In genomic region chr14:75697371-75697770, GRCh38 we compare ENCODE assay signal across 19 cellular contexts.
"Had no signal": no experiment of that assay in that cellular context is flagged by ENCODE, and none has a peak within 500 bp of the region (broad histone marks: within the 10 kb centered on the region; RNA-seq: fewer than 3 reads in every experiment).

No MANE protein-coding gene starts in this region.

- ATAC-seq: activated CD8-positive, alpha-beta T cell treated with anti-CD3 and anti-CD28 coated beads for 36 hours; effector memory CD8-positive, alpha-beta T cell; left ventricle myocardium superior; natural killer cell treated with Interleukin-12 subunit alpha and Interleukin-12 subunit beta and Interleukin-15 and Interleukin-18, amount 100 ng/mL, for 72 hours; stimulated activated naive CD8-positive, alpha-beta T cell treated with anti-CD3 and anti-CD28 coated beads, Interleukin-15, Interleukin-2, amounts not matched to agents 100 U/mL and 50 U/mL, for 24 hours had no signal

- DNase-seq: activated CD4-positive, alpha-beta T cell treated with anti-CD3 and anti-CD28 coated beads, Interleukin-2, amount 10 ng/mL, durations not matched to agents 24 days and 14 days; activated CD8-positive, alpha-beta T cell treated with anti-CD3 and anti-CD28 coated beads for 36 hours; activated naive CD4-positive, alpha-beta T cell treated with Interleukin-2 at 50 U/mL for 16 hours; activated T-cell treated with anti-CD3 and anti-CD28 coated beads, Interleukin-2, amount 50 U/mL, for 1 hour; cerebellar nuclear complex; cortex of kidney; effector memory CD8-positive, alpha-beta T cell; foreskin fibroblast; left ventricle myocardium superior; nucleus accumbens; posterior cingulate gyrus; retina; stimulated activated CD4-positive, alpha-beta T cell treated with anti-CD3 and anti-CD28 coated beads, Interleukin-12 subunit alpha, Interleukin-12 subunit beta, amount 100 ng/mL, for 4 hours; stimulated activated CD4-positive, alpha-beta T cell treated with anti-CD3 and anti-CD28 coated beads, Interleukin-1b, Interleukin-23, amount 100 ng/mL, for 48 hours; stimulated activated naive CD8-positive, alpha-beta T cell treated with anti-CD3 and anti-CD28 coated beads, Interleukin-15, Interleukin-2, amounts not matched to agents 100 U/mL and 50 U/mL, for 24 hours had no signal

- H3K4me1 Mint-ChIP-seq: activated CD4-positive, alpha-beta T cell treated with anti-CD3 and anti-CD28 coated beads, Interleukin-2, amount 10 ng/mL, durations not matched to agents 24 days and 14 days had no signal

- H3K27me3 ChIP-seq: suprapubic skin had no signal

- H3K27ac ChIP-seq: suprapubic skin had no signal

- H3K9me3 ChIP-seq: suprapubic skin had no signal

- H3K27me3 Mint-ChIP-seq: activated CD4-positive, alpha-beta T cell treated with anti-CD3 and anti-CD28 coated beads, Interleukin-2, amount 10 ng/mL, durations not matched to agents 24 days and 14 days; activated CD8-positive, alpha-beta T cell treated with anti-CD3 and anti-CD28 coated beads for 36 hours; effector memory CD8-positive, alpha-beta T cell; natural killer cell treated with Interleukin-12 subunit alpha and Interleukin-12 subunit beta and Interleukin-15 and Interleukin-18, amount 100 ng/mL, for 72 hours; type B pancreatic cell had no signal

- H3K4me1 ChIP-seq: suprapubic skin had no signal

- H3K4me3 ChIP-seq: suprapubic skin had no signal

- H3K27ac Mint-ChIP-seq: activated CD4-positive, alpha-beta T cell treated with anti-CD3 and anti-CD28 coated beads, Interleukin-2, amount 10 ng/mL, durations not matched to agents 24 days and 14 days; activated CD8-positive, alpha-beta T cell treated with anti-CD3 and anti-CD28 coated beads for 36 hours; activated T-helper 2 cell treated with anti-CD3 and anti-CD28 coated beads, Interferon-gamma antibody, Interleukin-2, Interleukin-4, amounts not matched to agents 10 μg/mL and 5 μg/mL and 100 μg/mL, durations not matched to agents 14 hours and 24 hours and 36 hours; effector memory CD8-positive, alpha-beta T cell; natural killer cell treated with Interleukin-12 subunit alpha and Interleukin-12 subunit beta and Interleukin-15 and Interleukin-18, amount 100 ng/mL, for 72 hours; type B pancreatic cell had no signal

- H3K9me3 Mint-ChIP-seq: activated CD4-positive, alpha-beta T cell treated with anti-CD3 and anti-CD28 coated beads, Interleukin-2, amount 10 ng/mL, durations not matched to agents 24 days and 14 days; effector memory CD8-positive, alpha-beta T cell; type B pancreatic cell had no signal

- H3K4me3 Mint-ChIP-seq: activated CD4-positive, alpha-beta T cell treated with anti-CD3 and anti-CD28 coated beads, Interleukin-2, amount 10 ng/mL, durations not matched to agents 24 days and 14 days; activated CD8-positive, alpha-beta T cell treated with anti-CD3 and anti-CD28 coated beads for 36 hours; effector memory CD8-positive, alpha-beta T cell; natural killer cell treated with Interleukin-12 subunit alpha and Interleukin-12 subunit beta and Interleukin-15 and Interleukin-18, amount 100 ng/mL, for 72 hours; type B pancreatic cell had no signal
